ENCODE assay signal across 26 cellular contexts in genomic region chr2:220931491-220931890, GRCh38.
"Had no signal": no experiment of that assay in that cellular context is flagged by ENCODE, and none has a peak within 500 bp of the region (broad histone marks: within the 10 kb centered on the region; RNA-seq: fewer than 3 reads in every experiment).

No MANE protein-coding gene starts in this region.

- H3K27ac Mint-ChIP-seq: activated CD4-positive, alpha-beta memory T cell treated with anti-CD3 and anti-CD28 coated beads, Interleukin-2, amount 10 ng/mL, durations not matched to agents 7 days and 5 days; activated CD4-positive, alpha-beta T cell treated with anti-CD3 and anti-CD28 coated beads for 36 hours; activated naive CD4-positive, alpha-beta T cell treated with anti-CD3 and anti-CD28 coated beads, Interleukin-2, amount 10 ng/mL, durations not matched to agents 7 days and 5 days; activated naive CD8-positive, alpha-beta T cell treated with anti-CD3 and anti-CD28 coated beads for 36 hours; activated T-cell treated with anti-CD3 and anti-CD28 coated beads, Interleukin-2, amount 50 U/mL, for 72 hours; activated T-helper 2 cell treated with anti-CD3 and anti-CD28 coated beads, Interferon-gamma antibody, Interleukin-2, Interleukin-4, amounts not matched to agents 10 μg/mL and 5 μg/mL and 100 μg/mL, durations not matched to agents 14 hours and 24 hours and 36 hours; T-helper 17 cell had no signal

- H3K4me3 Mint-ChIP-seq: activated CD4-positive, alpha-beta memory T cell treated with anti-CD3 and anti-CD28 coated beads, Interleukin-2, amount 10 ng/mL, durations not matched to agents 7 days and 5 days; activated CD4-positive, alpha-beta T cell treated with anti-CD3 and anti-CD28 coated beads for 36 hours; activated naive CD4-positive, alpha-beta T cell treated with anti-CD3 and anti-CD28 coated beads, Interleukin-2, amount 10 ng/mL, durations not matched to agents 7 days and 5 days; activated naive CD8-positive, alpha-beta T cell treated with anti-CD3 and anti-CD28 coated beads for 36 hours; activated T-cell treated with anti-CD3 and anti-CD28 coated beads, Interleukin-2, amount 50 U/mL, for 72 hours; T-helper 17 cell had no signal

- H3K27ac ChIP-seq: adrenal gland, SJSA1, WERI-Rb-1 had no signal

- H3K4me3 ChIP-seq: adrenal gland, MG63, SJSA1 had no signal

- H3K27me3 ChIP-seq: adrenal gland, MG63, SJSA1 had no signal

- H3K27me3 Mint-ChIP-seq: activated CD4-positive, alpha-beta memory T cell treated with anti-CD3 and anti-CD28 coated beads, Interleukin-2, amount 10 ng/mL, durations not matched to agents 7 days and 5 days; activated naive CD4-positive, alpha-beta T cell treated with anti-CD3 and anti-CD28 coated beads, Interleukin-2, amount 10 ng/mL, durations not matched to agents 7 days and 5 days; activated naive CD8-positive, alpha-beta T cell treated with anti-CD3 and anti-CD28 coated beads for 36 hours; T-helper 17 cell had no signal

- H3K4me1 ChIP-seq: adrenal gland, SJSA1 had no signal

- ATAC-seq: activated CD4-positive, alpha-beta T cell treated with anti-CD3 and anti-CD28 coated beads for 36 hours; PC-3; SK-N-SH treated with all-trans-retinoic acid at 6 μM for 48 hours; T-helper 17 cell had no signal

- DNase-seq: activated CD4-positive, alpha-beta memory T cell treated with anti-CD3 and anti-CD28 coated beads, Interleukin-2, amount 10 ng/mL, durations not matched to agents 7 days and 5 days; activated CD4-positive, alpha-beta T cell treated with anti-CD3 and anti-CD28 coated beads for 36 hours; activated CD4-positive, alpha-beta T cell treated with anti-CD3 and anti-CD28 coated beads, Interleukin-2, amount 50 U/mL, for 1 hour; activated gamma-delta T cell treated with Interleukin-2 at 50 U/mL for 16 hours; activated naive CD4-positive, alpha-beta T cell treated with anti-CD3 and anti-CD28 coated beads, Interleukin-2, amount 10 ng/mL, durations not matched to agents 7 days and 5 days; activated naive CD8-positive, alpha-beta T cell treated with anti-CD3 and anti-CD28 coated beads for 36 hours; activated T-cell treated with anti-CD3 and anti-CD28 coated beads for 4 hours; activated T-cell treated with anti-CD3 and anti-CD28 coated beads, Interleukin-2, amount 50 U/mL, for 72 hours; adrenal gland; anterior cingulate cortex; cerebellar nuclear complex; MG63; NCI-H1105; NCI-H1436 treated with DMSO at 0.1 percent for 48 hours; NCI-H187; NCI-H2081; NCI-H510A treated with DMSO at 0.1 percent for 48 hours; NCI-H69; PC-3; SHP77; T-helper 17 cell; T-helper 9 cell; WERI-Rb-1 had no signal

- H3K36me3 ChIP-seq: adrenal gland, MG63, SJSA1, WERI-Rb-1 had no signal

- H3K36me3 Mint-ChIP-seq: activated naive CD4-positive, alpha-beta T cell treated with anti-CD3 and anti-CD28 coated beads, Interleukin-2, amount 10 ng/mL, durations not matched to agents 7 days and 5 days had no signal

- H3K4me1 Mint-ChIP-seq: activated naive CD4-positive, alpha-beta T cell treated with anti-CD3 and anti-CD28 coated beads, Interleukin-2, amount 10 ng/mL, durations not matched to agents 7 days and 5 days; activated naive CD8-positive, alpha-beta T cell treated with anti-CD3 and anti-CD28 coated beads for 36 hours; T-helper 17 cell had no signal
